In genomic region chr18:35949903-35950627, GRCh38 we compare ENCODE assay signal across 8 cellular contexts.
DNase-seq lines count a peak whose midpoint lies in the region; ATAC-seq, FAIRE-seq and TF ChIP-seq lines count a peak whose summit lies in the region.

No MANE protein-coding gene starts in this region.

- ATAC-seq in GM18498 (IDR thresholded peaks at IDR 0.05; ENCODE audit: unreplicated experiment): peak; percentile 79

- H3K27me3 ChIP-seq in PC-9 (ENCODE audit: insufficient read depth, low read depth) (0 out of 2 replicates have a peak, but pooled peaks cover 3% of the 10 kb centered on the region), testis (no peaks in the 10 kb centered on the region)

- H3K4me3 ChIP-seq in PC-9: peak overlapping the region; percentile 51; the same call in 1 of the 2 replicates
- H3K4me3 ChIP-seq in testis: peak overlapping the region; percentile 50 to 74

- WGBS in testis, 2 donors: 2 to 3% methylated on average over 38 to 54 of the region's 54 CpGs

- FAIRE-seq in frontal cortex (lab: Jason Lieb, UNC): no peak

- H3K36me3 ChIP-seq in PC-9 (ENCODE audit: low read depth) (no peaks in the 10 kb centered on the region), testis (ENCODE audit: low read depth, missing control alignments) (no peaks in the 10 kb centered on the region)

- POLR2A ChIA-PET in PC-9 (lab: Charles Lee; ENCODE audit: unreplicated experiment): no interaction called here

- peaks cover 31% of the 10 kb centered on the region for H3K27me3 Mint-ChIP-seq in neural crest cell (ENCODE audit: low read depth)

- H3K4me1 ChIP-seq in PC-9 (replicated peaks; ENCODE audit: insufficient read depth) (no peaks in the 10 kb centered on the region), testis (no peaks in the 10 kb centered on the region)

- H3K4me1 Mint-ChIP-seq in neural crest cell: peaks cover 5% of the 10 kb centered on the region

- H2AFZ ChIP-seq in PC-9: peak overlapping the region; percentile 74

- peak overlapping the region; percentile 77 for H3K4me2 ChIP-seq in PC-9

- no peaks in the 10 kb centered on the region for H3K36me3 Mint-ChIP-seq in neural crest cell (ENCODE audit: low read depth)

- H3K9me3 Mint-ChIP-seq in neural crest cell: no peaks in the 10 kb centered on the region

- no peaks in the 10 kb centered on the region for H3K9me2 ChIP-seq in PC-9 (ENCODE audit: insufficient read depth)

- no peaks in the 10 kb centered on the region for H3K79me2 ChIP-seq in PC-9 (ENCODE audit: low read depth)

- intact Hi-C loops in PC-9 (cut with micrococcal nuclease; ENCODE audit: unreplicated experiment) (loop anchor here (5.0 kb wide), 2 partner anchors 193 to 718 kb away; no protein-coding TSS in a partner anchor), testis (cut with DNase I; ENCODE audit: low total_unique reads) (no loop called here)

- peak; percentile 91 for TF ChIP-seq CTCF in 22Rv1 (IDR thresholded peaks at IDR 0.05)
- TF ChIP-seq CTCF in PC-9 (conservative IDR thresholded peaks at IDR 0.05): peak; percentile 87
- peak; percentile 96 for TF ChIP-seq CTCF in neural crest cell (conservative IDR thresholded peaks at IDR 0.05)
- TF ChIP-seq CTCF in testis (IDR thresholded peaks at IDR 0.05): peak; percentile 94 to 98 (median 96)

- H3K27ac ChIP-seq in 22Rv1: peak overlapping the region; percentile 32; the same call in 1 of the 2 replicates
- H3K27ac ChIP-seq in PC-9: no peak overlapping the region
- H3K27ac ChIP-seq in testis: peak overlapping the region; percentile 85 to 92

- CTCF ChIA-PET in PC-9 (lab: Charles Lee): no interaction called here

- peak; percentile 48 for DNase-seq in HuH-7 (ENCODE audit: low spot score)
- DNase-seq in PC-9: peak in 1 of 2 experiments; percentile 23
- DNase-seq in activated gamma-delta T cell treated with Interleukin-2 at 50 U/mL for 16 hours: peak; percentile 40
- peak; percentile 54 to 58 for DNase-seq in frontal cortex (ENCODE audit: low spot score in 2 of 2)
- DNase-seq in neural crest cell (ENCODE audit: low read depth, low spot score): peak; percentile 65
- peak; percentile 82 for DNase-seq in testis

- no peak for TF ChIP-seq POLR2A in testis (IDR thresholded peaks at IDR 0.05)

- no TSS peak for BruUV-seq in PC-9 (replicated peaks; lab: Mats Ljungman, UMichigan)

- H4K20me1 ChIP-seq in PC-9 (ENCODE audit: insufficient read depth): no peaks in the 10 kb centered on the region

- H3K27ac Mint-ChIP-seq in neural crest cell (ENCODE audit: unreplicated experiment): peak overlapping the region; percentile 35

- H3F3A ChIP-seq in PC-9 (ENCODE audit: insufficient read depth, low read depth): no peaks in the 10 kb centered on the region

- peak overlapping the region; percentile 94 for H3K4me3 Mint-ChIP-seq in neural crest cell

- H3K9me3 ChIP-seq in PC-9 (ENCODE audit: insufficient read depth, low read depth) (no peaks in the 10 kb centered on the region), testis (no peaks in the 10 kb centered on the region)
